In genomic region chr10:65083222-65083621, GRCh38 we compare ENCODE assay signal across 23 cellular contexts.
"Had no signal": no experiment of that assay in that cellular context is flagged by ENCODE, and none has a peak within 500 bp of the region (broad histone marks: within the 10 kb centered on the region; RNA-seq: fewer than 3 reads in every experiment).

No MANE protein-coding gene starts in this region.

- H3K4me1 Mint-ChIP-seq: WTC11 had no signal

- H3K9ac ChIP-seq: KMS-11 had no signal

- H3K27ac Mint-ChIP-seq: activated CD8-positive, alpha-beta T cell treated with anti-CD3 and anti-CD28 coated beads, Interleukin-2, amount 10 ng/mL, durations not matched to agents 7 days and 5 days; activated naive CD4-positive, alpha-beta T cell treated with anti-CD3 and anti-CD28 coated beads, Interleukin-2, amount 50 U/mL, for 72 hours; T-helper 1 cell treated with Interleukin-12 subunit alpha and Interleukin-12 subunit beta and Interleukin-4 antibody, amounts not matched to agents 30 μg/mL and 1 μg/mL, for 36 hours; WTC11 had no signal

- H3K36me3 ChIP-seq: brain microvascular endothelial cell, cardiac muscle cell, MG63 had no signal

- H3K27me3 ChIP-seq: brain microvascular endothelial cell, cardiac muscle cell, MG63 had no signal

- H3K4me3 ChIP-seq: cardiac muscle cell, MG63 had no signal

- DNase-seq: activated CD4-positive, alpha-beta T cell treated with anti-CD3 and anti-CD28 coated beads for 48 hours; activated CD4-positive, alpha-beta T cell treated with anti-CD3 and anti-CD28 coated beads, Interleukin-2, amount 50 U/mL, for 4 hours; activated CD4-positive, CD25-positive, alpha-beta regulatory T cell treated with anti-CD3 and anti-CD28 coated beads, Interleukin-2, amount 50 U/mL, for 72 hours; activated CD8-positive, alpha-beta memory T cell treated with anti-CD3 and anti-CD28 coated beads, Interleukin-2, amount 50 U/mL, for 48 hours; activated CD8-positive, alpha-beta T cell treated with anti-CD3 and anti-CD28 coated beads, Interleukin-2, amount 10 ng/mL, durations not matched to agents 7 days and 5 days; activated effector memory CD4-positive, alpha-beta T cell treated with anti-CD3 and anti-CD28 coated beads, Interleukin-2, amount 50 U/mL, for 16 hours; activated naive CD4-positive, alpha-beta T cell treated with Interleukin-2 at 50 U/mL for 16 hours; activated T-cell treated with anti-CD3 and anti-CD28 coated beads, Interleukin-2, amount 50 U/mL, for 4 hours; brain microvascular endothelial cell; MG63; MV-4-11; NCI-H1092 treated with DMSO at 0.1 percent for 48 hours; NCI-H1417 treated with DMSO at 0.1 percent for 48 hours; NCI-H1694; NCI-H2029 treated with DMSO at 0.1 percent for 48 hours; NCI-H526 treated with DMSO at 0.1 percent for 48 hours; PC-3; SHP77 had no signal

- H3K4me2 ChIP-seq: KMS-11 had no signal

- H3K9me3 ChIP-seq: MG63 had no signal

- ATAC-seq: activated CD8-positive, alpha-beta T cell treated with anti-CD3 and anti-CD28 coated beads, Interleukin-2, amount 10 ng/mL, durations not matched to agents 7 days and 5 days; activated naive CD4-positive, alpha-beta T cell treated with anti-CD3 and anti-CD28 coated beads, Interleukin-2, amount 50 U/mL, for 72 hours; activated T-cell treated with anti-CD3 and anti-CD28 coated beads, Interleukin-2, amount 50 U/mL, for 4 hours; PC-3 had no signal

- H3K4me3 Mint-ChIP-seq: activated CD8-positive, alpha-beta T cell treated with anti-CD3 and anti-CD28 coated beads, Interleukin-2, amount 10 ng/mL, durations not matched to agents 7 days and 5 days; activated T-cell treated with anti-CD3 and anti-CD28 coated beads, Interleukin-2, amount 50 U/mL, for 4 hours; T-helper 1 cell treated with Interleukin-12 subunit alpha and Interleukin-12 subunit beta and Interleukin-4 antibody, amounts not matched to agents 30 μg/mL and 1 μg/mL, for 36 hours; WTC11 had no signal

- H3K27ac ChIP-seq: brain microvascular endothelial cell, cardiac muscle cell, KMS-11 had no signal
